In genomic region chr21:45293214-45293725, GRCh38 we compare ENCODE assay signal across 10 cellular contexts. TPM values are rescaled to one million over a fixed set of nuclear protein-coding genes. Genes with fewer than 3 reads are reported as not detected.
DNase-seq lines count a peak whose midpoint lies in the region; ATAC-seq and TF ChIP-seq lines count a peak whose summit lies in the region.
"Had no signal": no experiment of that assay in that cellular context is flagged by ENCODE, and none has a peak within 500 bp of the region (broad histone marks: within the 10 kb centered on the region; RNA-seq: fewer than 3 reads in every experiment).

No MANE protein-coding gene starts in this region.

- CTCF ChIA-PET in activated naive CD4-positive, alpha-beta T cell treated with anti-CD3 and anti-CD28 coated beads for 36 hours (lab: Charles Lee), result interaction anchor here (0.6 to 2.7 kb wide), 11 partner anchors 8 to 549 kb away, joined by 3 to 10 read pairs (median 5); no protein-coding TSS in a partner anchor

- H3K4me3 Mint-ChIP-seq in activated naive CD4-positive, alpha-beta T cell treated with anti-CD3 and anti-CD28 coated beads for 36 hours, result no peak overlapping the region
- H3K4me3 Mint-ChIP-seq: activated CD8-positive, alpha-beta T cell treated with anti-CD3 and anti-CD28 coated beads for 36 hours had no signal

- TF ChIP-seq RAD21 in neural cell (conservative IDR thresholded peaks at IDR 0.05), result no peak

- WGBS in urinary bladder, result 77% methylated on average over 19 of the region's 19 CpGs

- H2AFZ ChIP-seq in fibroblast of lung (ENCODE audit: low read length) (no peak overlapping the region), neural cell (ENCODE audit: low read depth, low read length) (no peak overlapping the region)

- no peaks in the 10 kb centered on the region for H3K36me3 Mint-ChIP-seq in activated naive CD4-positive, alpha-beta T cell treated with anti-CD3 and anti-CD28 coated beads, Interleukin-2, amount 50 U/mL, for 72 hours
- no peaks in the 10 kb centered on the region for H3K36me3 Mint-ChIP-seq in activated naive CD4-positive, alpha-beta T cell treated with anti-CD3 and anti-CD28 coated beads for 36 hours (ENCODE audit: low read depth)

- TF ChIP-seq CTCF in fibroblast of lung (conservative IDR thresholded peaks at IDR 0.05 in 1 of 2, IDR thresholded peaks at IDR 0.05 in 1 of 2; ENCODE audit: low read depth in 1 of 2, low read length in 2 of 2) (no peak), neural cell (IDR thresholded peaks at IDR 0.05; ENCODE audit: poor library complexity, severe bottlenecking) (no peak)

- H3F3A ChIP-seq in neural cell (ENCODE audit: insufficient read depth, low read length, poor library complexity, severe bottlenecking), result no peaks in the 10 kb centered on the region

- no peak overlapping the region for H3K4me3 ChIP-seq in fibroblast of lung (replicated peaks in 1 of 4; ENCODE audit: control extremely low read depth in 1 of 4, insufficient read depth in 1 of 4, low read depth in 3 of 4, low read length in 4 of 4)
- H3K4me3 ChIP-seq in neural cell (ENCODE audit: low read length), result no peak overlapping the region
- H3K4me3 ChIP-seq in urinary bladder (ENCODE audit: low read depth, low read length), result no peak overlapping the region

- H4K20me1 ChIP-seq in fibroblast of lung (ENCODE audit: control insufficient read depth, extremely low read depth, insufficient read depth, low read length) (no peaks in the 10 kb centered on the region), neural cell (ENCODE audit: insufficient read depth) (no peaks in the 10 kb centered on the region)

- peaks cover 19% of the 10 kb centered on the region for H3K4me1 Mint-ChIP-seq in activated naive CD4-positive, alpha-beta T cell treated with anti-CD3 and anti-CD28 coated beads for 36 hours (ENCODE audit: low read depth)

- peak overlapping the region; percentile 100 for H3K27ac ChIP-seq in fibroblast of lung (ENCODE audit: insufficient read depth, low read length)
- no peak overlapping the region for H3K27ac ChIP-seq in neural cell (ENCODE audit: low read length)
- H3K27ac ChIP-seq in urinary bladder (ENCODE audit: low read depth), result peak overlapping the region; percentile 88
- H3K27ac ChIP-seq: epithelial cell of prostate had no signal

- H3K9me2 ChIP-seq in neural cell (ENCODE audit: insufficient read depth, low read length), result no peaks in the 10 kb centered on the region

- H3K4me1 ChIP-seq in fibroblast of lung (ENCODE audit: control insufficient read depth, extremely low read depth, insufficient read depth, low read length), result peaks cover 36% of the 10 kb centered on the region
- no peaks in the 10 kb centered on the region for H3K4me1 ChIP-seq in urinary bladder (ENCODE audit: insufficient read depth)

- intact Hi-C loops in activated naive CD4-positive, alpha-beta T cell treated with anti-CD3 and anti-CD28 coated beads for 36 hours (cut with micrococcal nuclease), result loop anchor here (5.0 kb wide), 3 partner anchors 64 to 259 kb away; no protein-coding TSS in a partner anchor

- no peaks in the 10 kb centered on the region for H3K9me3 Mint-ChIP-seq in activated naive CD4-positive, alpha-beta T cell treated with anti-CD3 and anti-CD28 coated beads, Interleukin-2, amount 50 U/mL, for 72 hours
- H3K9me3 Mint-ChIP-seq in activated naive CD4-positive, alpha-beta T cell treated with anti-CD3 and anti-CD28 coated beads for 36 hours, result no peaks in the 10 kb centered on the region
- H3K9me3 Mint-ChIP-seq: activated CD8-positive, alpha-beta T cell treated with anti-CD3 and anti-CD28 coated beads for 36 hours had no signal

- peak overlapping the region; percentile 14 to 68 for H3K27ac Mint-ChIP-seq in activated naive CD4-positive, alpha-beta T cell treated with anti-CD3 and anti-CD28 coated beads, Interleukin-2, amount 50 U/mL, for 72 hours
- no peak overlapping the region for H3K27ac Mint-ChIP-seq in activated naive CD4-positive, alpha-beta T cell treated with anti-CD3 and anti-CD28 coated beads for 36 hours

- no peaks in the 10 kb centered on the region for H3K27me3 ChIP-seq in fibroblast of lung (ENCODE audit: control insufficient read depth, insufficient read depth, low read length)
- no peaks in the 10 kb centered on the region for H3K27me3 ChIP-seq in neural cell (ENCODE audit: insufficient read depth, low read depth, low read length)

- H3K36me3 ChIP-seq in fibroblast of lung (ENCODE audit: control insufficient read depth, insufficient read depth, low read length), result peaks cover 3% of the 10 kb centered on the region
- no peaks in the 10 kb centered on the region for H3K36me3 ChIP-seq in neural cell (ENCODE audit: insufficient read depth, low read length)
- no peaks in the 10 kb centered on the region for H3K36me3 ChIP-seq in urinary bladder (ENCODE audit: insufficient read depth)

- H3K9ac ChIP-seq in fibroblast of lung (ENCODE audit: insufficient read depth, low read length) (peak overlapping the region; percentile 92), neural cell (ENCODE audit: low read length) (peak overlapping the region; percentile 51)

- no peak for ATAC-seq in activated naive CD4-positive, alpha-beta T cell treated with anti-CD3 and anti-CD28 coated beads, Interleukin-2, amount 50 U/mL, for 72 hours

- no peaks in the 10 kb centered on the region for H3K27me3 Mint-ChIP-seq in activated naive CD4-positive, alpha-beta T cell treated with anti-CD3 and anti-CD28 coated beads for 36 hours (ENCODE audit: low read depth)
- H3K27me3 Mint-ChIP-seq: activated CD8-positive, alpha-beta T cell treated with anti-CD3 and anti-CD28 coated beads for 36 hours had no signal

- no peak for DNase-seq in activated naive CD4-positive, alpha-beta T cell treated with anti-CD3 and anti-CD28 coated beads, Interleukin-2, amount 50 U/mL, for 72 hours (ENCODE audit: low spot score in 2 of 2)
- DNase-seq in activated naive CD4-positive, alpha-beta T cell treated with anti-CD3 and anti-CD28 coated beads for 36 hours, result no peak
- DNase-seq in fibroblast of lung (ENCODE audit: low read depth in 2 of 2) (peak in 1 of 2 donors; percentile 38), cerebellar nuclear complex (lab: John Stamatoyannopoulos, UW) (no peak), DMS53 (lab: John Stamatoyannopoulos, UW) (no peak), amniotic stem cell (lab: John Stamatoyannopoulos, UW) (no peak)

- no peak for TF ChIP-seq EP300 in neural cell (conservative IDR thresholded peaks at IDR 0.05; ENCODE audit: poor library complexity, severe bottlenecking)

- H3K4me2 ChIP-seq in fibroblast of lung (ENCODE audit: extremely low read depth, insufficient read depth, low read length), result peak overlapping the region; percentile 2
- no peak overlapping the region for H3K4me2 ChIP-seq in neural cell (ENCODE audit: low read length)

- H3K79me2 ChIP-seq in fibroblast of lung (ENCODE audit: control insufficient read depth, insufficient read depth, low read length), result no peaks in the 10 kb centered on the region
- H3K79me2 ChIP-seq in neural cell (replicated peaks; ENCODE audit: insufficient read depth, low read length), result no peaks in the 10 kb centered on the region

- H3K9me3 ChIP-seq in fibroblast of lung (ENCODE audit: control insufficient read depth, insufficient read depth, low read depth, low read length) (no peaks in the 10 kb centered on the region), neural cell (ENCODE audit: low read length) (no peaks in the 10 kb centered on the region)

TF ChIP-seq in neural cell, 6 proteins besides CTCF, POLR2A, EP300 and RAD21:
- TF ChIP-seq MXI1 (conservative IDR thresholded peaks at IDR 0.05; ENCODE audit: poor library complexity, severe bottlenecking), result no peak
- TF ChIP-seq POLR2AphosphoS5 (IDR thresholded peaks at IDR 0.05), result no peak

RNA-seq across cellular contexts. Expression of gene POFUT2, which starts 5.6 kb away (rescaled TPM):
- total RNA-seq in activated naive CD4-positive, alpha-beta T cell treated with anti-CD3 and anti-CD28 coated beads, Interleukin-2, amount 50 U/mL, for 72 hours, result 10 to 100 TPM; 11.3 to 16.0 TPM
- 10 to 100 TPM; 14.4 to 15.9 TPM for total RNA-seq in activated naive CD4-positive, alpha-beta T cell treated with anti-CD3 and anti-CD28 coated beads for 36 hours
- total RNA-seq in fibroblast of lung (34.2 and 56.0 TPM in 2 replicates), urinary bladder (36.3 TPM)
- polyA plus RNA-seq in fibroblast of lung (39.3 and 60.3 TPM in 2 replicates), neural cell (25.4 and 41.7 TPM in 2 replicates), urinary bladder (26.3 TPM)
- polyA plus RNA-seq in fibroblast of lung (2012), result 44.4 and 66.5 TPM in 2 replicates
- polyA minus RNA-seq in fibroblast of lung (ENCODE audit: low replicate concordance) (24.8 and 27.4 TPM in 2 replicates), neural cell (16.1 and 24.3 TPM in 2 replicates)
